ENCODE assay signal across 20 cellular contexts in the genomic region with DNA sequence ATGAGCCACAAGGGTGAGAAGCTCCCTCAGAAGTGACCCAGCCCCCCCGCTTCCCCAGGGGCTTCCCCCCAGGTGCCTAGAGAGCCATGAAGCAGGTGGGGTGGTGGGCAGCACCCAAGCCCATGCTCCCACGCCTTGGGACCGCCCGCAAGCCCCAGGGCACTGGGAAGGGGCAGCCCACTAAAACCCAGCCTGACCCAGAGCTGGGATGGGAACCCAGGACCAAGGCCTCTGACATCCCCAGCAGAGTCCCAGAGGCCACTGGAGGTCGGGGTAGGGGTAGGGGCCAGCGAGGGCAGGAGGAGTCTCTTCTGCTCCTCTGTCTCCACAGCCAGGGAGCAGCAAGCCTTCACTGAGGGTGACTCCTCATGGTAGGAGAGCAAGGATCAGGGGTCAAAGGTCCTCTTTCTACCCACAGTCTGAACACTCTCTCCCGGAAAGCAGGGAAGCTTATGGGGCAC.
"Had no signal": no experiment of that assay in that cellular context is flagged by ENCODE, and none has a peak within 500 bp of the region (broad histone marks: within the 10 kb centered on the region; RNA-seq: fewer than 3 reads in every experiment).

No MANE protein-coding gene starts in this region.

- H3K4me3 Mint-ChIP-seq: activated CD4-positive, alpha-beta memory T cell treated with anti-CD3 and anti-CD28 coated beads for 36 hours; activated CD4-positive, alpha-beta T cell treated with anti-CD3 and anti-CD28 coated beads for 36 hours; activated T-cell treated with anti-CD3 and anti-CD28 coated beads, Interleukin-2, amount 50 U/mL, for 4 hours; mesothelial cell of epicardium; stimulated activated effector memory CD8-positive, alpha-beta T cell treated with anti-CD3 and anti-CD28 coated beads, Interleukin-12 subunit alpha, Interleukin-12 subunit beta, amount 100 ng/mL, for 72 hours; WTC11 had no signal

- H3K4me1 ChIP-seq: tibial nerve had no signal

- H3K27me3 Mint-ChIP-seq: activated CD4-positive, alpha-beta memory T cell treated with anti-CD3 and anti-CD28 coated beads for 36 hours; activated CD4-positive, alpha-beta T cell treated with anti-CD3 and anti-CD28 coated beads for 36 hours; progenitor cell of endocrine pancreas had no signal

- FAIRE-seq: TTC549 had no signal

- H3K27ac Mint-ChIP-seq: activated CD4-positive, alpha-beta memory T cell treated with anti-CD3 and anti-CD28 coated beads for 36 hours; activated CD4-positive, alpha-beta T cell treated with anti-CD3 and anti-CD28 coated beads for 36 hours; mesothelial cell of epicardium; progenitor cell of endocrine pancreas; stimulated activated effector memory CD8-positive, alpha-beta T cell treated with anti-CD3 and anti-CD28 coated beads, Interleukin-12 subunit alpha, Interleukin-12 subunit beta, amount 100 ng/mL, for 72 hours; WTC11 had no signal

- H3K27ac ChIP-seq: right atrium auricular region, SK-N-MC, skin epidermis, tibial nerve had no signal

- H3K27me3 ChIP-seq: right atrium auricular region, tibial nerve had no signal

- DNase-seq: activated CD4-positive, alpha-beta memory T cell treated with anti-CD3 and anti-CD28 coated beads for 36 hours; activated CD4-positive, alpha-beta T cell treated with anti-CD3 and anti-CD28 coated beads for 36 hours; activated CD8-positive, alpha-beta memory T cell treated with anti-CD3 and anti-CD28 coated beads, Interleukin-2, amount 50 U/mL, for 4 hours; activated naive CD4-positive, alpha-beta T cell treated with anti-CD3 and anti-CD28 coated beads, Interleukin-2, amount 50 U/mL, for 16 hours; activated T-cell treated with anti-CD3 and anti-CD28 coated beads, Interleukin-2, amount 50 U/mL, for 4 hours; aorta; effector CD8-positive, alpha-beta T cell; occipital lobe; stimulated activated CD4-positive, alpha-beta T cell treated with anti-CD3 and anti-CD28 coated beads, Interleukin-4, amount 100 ng/mL, for 1 hour had no signal

- ATAC-seq: activated CD4-positive, alpha-beta T cell treated with anti-CD3 and anti-CD28 coated beads for 36 hours; activated T-cell treated with anti-CD3 and anti-CD28 coated beads, Interleukin-2, amount 50 U/mL, for 4 hours; esophagus mucosa; stimulated activated effector memory CD8-positive, alpha-beta T cell treated with anti-CD3 and anti-CD28 coated beads, Interleukin-12 subunit alpha, Interleukin-12 subunit beta, amount 100 ng/mL, for 72 hours; WTC11 had no signal

- H3K9me3 ChIP-seq: right atrium auricular region, tibial nerve had no signal

- H3K4me1 Mint-ChIP-seq: activated CD4-positive, alpha-beta T cell treated with anti-CD3 and anti-CD28 coated beads for 36 hours; mesothelial cell of epicardium; stimulated activated effector memory CD8-positive, alpha-beta T cell treated with anti-CD3 and anti-CD28 coated beads, Interleukin-12 subunit alpha, Interleukin-12 subunit beta, amount 100 ng/mL, for 72 hours; WTC11 had no signal

- H3K4me3 ChIP-seq: lung, right atrium auricular region, SK-N-MC, skin epidermis, tibial nerve had no signal

- H3K9me3 Mint-ChIP-seq: activated CD4-positive, alpha-beta memory T cell treated with anti-CD3 and anti-CD28 coated beads for 36 hours; activated T-cell treated with anti-CD3 and anti-CD28 coated beads, Interleukin-2, amount 50 U/mL, for 4 hours; mesothelial cell of epicardium; stimulated activated effector memory CD8-positive, alpha-beta T cell treated with anti-CD3 and anti-CD28 coated beads, Interleukin-12 subunit alpha, Interleukin-12 subunit beta, amount 100 ng/mL, for 72 hours; WTC11 had no signal
